1 cellular context compared by ENCODE assay signal in genomic region chr2:62920070-62920469, GRCh38.
A peak's percentile ranks its signal among the peaks of the same experiment; 100 is the strongest.
TF ChIP-seq lines count a peak whose summit lies in the region.

No MANE protein-coding gene starts in this region.

TF ChIP-seq in K562, 482 proteins besides CTCF, POLR2A, EP300 and RAD21 (continued from another document):
- TF ChIP-seq ZNF239 (CRISPR knock-in tag; IDR thresholded peaks at IDR 0.05) (no peak), TOE1 (IDR thresholded peaks at IDR 0.05; ENCODE audit: borderline replicate concordance) (no peak), TOE1 (CRISPR knock-in tag; IDR thresholded peaks at IDR 0.05; ENCODE audit: borderline replicate concordance, low read depth) (no peak), JUN (IDR thresholded peaks at IDR 0.05; ENCODE audit: borderline replicate concordance, low read depth, low read length) (0 out of 2 replicates have a peak, but pooled peaks have one; percentile 57), JUN (CRISPR knock-in tag; IDR thresholded peaks at IDR 0.05; ENCODE audit: borderline replicate concordance) (no peak), ZNF444 (CRISPR knock-in tag; IDR thresholded peaks at IDR 0.05) (no peak), SMARCA4 (IDR thresholded peaks at IDR 0.05) (peak; percentile 79), DPF2 (IDR thresholded peaks at IDR 0.05) (peak; percentile 93), TCF15 (CRISPR knock-in tag; IDR thresholded peaks at IDR 0.05) (no peak), DLX4 (CRISPR knock-in tag; IDR thresholded peaks at IDR 0.05) (no peak), GATAD2A (IDR thresholded peaks at IDR 0.05) (no peak), GABPA (tag; conservative IDR thresholded peaks at IDR 0.05; ENCODE audit: low read depth) (no peak)
- TF ChIP-seq, protein P1, sequence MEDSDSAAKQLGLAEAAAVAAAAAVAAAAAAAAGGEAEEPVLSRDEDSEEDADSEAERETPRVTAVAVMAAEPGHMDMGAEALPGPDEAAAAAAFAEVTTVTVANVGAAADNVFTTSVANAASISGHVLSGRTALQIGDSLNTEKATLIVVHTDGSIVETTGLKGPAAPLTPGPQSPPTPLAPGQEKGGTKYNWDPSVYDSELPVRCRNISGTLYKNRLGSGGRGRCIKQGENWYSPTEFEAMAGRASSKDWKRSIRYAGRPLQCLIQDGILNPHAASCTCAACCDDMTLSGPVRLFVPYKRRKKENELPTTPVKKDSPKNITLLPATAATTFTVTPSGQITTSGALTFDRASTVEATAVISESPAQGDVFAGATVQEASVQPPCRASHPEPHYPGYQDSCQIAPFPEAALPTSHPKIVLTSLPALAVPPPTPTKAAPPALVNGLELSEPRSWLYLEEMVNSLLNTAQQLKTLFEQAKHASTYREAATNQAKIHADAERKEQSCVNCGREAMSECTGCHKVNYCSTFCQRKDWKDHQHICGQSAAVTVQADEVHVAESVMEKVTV (CRISPR knock-in tag; IDR thresholded peaks at IDR 0.05) = no peak
- TF ChIP-seq, protein P2, sequence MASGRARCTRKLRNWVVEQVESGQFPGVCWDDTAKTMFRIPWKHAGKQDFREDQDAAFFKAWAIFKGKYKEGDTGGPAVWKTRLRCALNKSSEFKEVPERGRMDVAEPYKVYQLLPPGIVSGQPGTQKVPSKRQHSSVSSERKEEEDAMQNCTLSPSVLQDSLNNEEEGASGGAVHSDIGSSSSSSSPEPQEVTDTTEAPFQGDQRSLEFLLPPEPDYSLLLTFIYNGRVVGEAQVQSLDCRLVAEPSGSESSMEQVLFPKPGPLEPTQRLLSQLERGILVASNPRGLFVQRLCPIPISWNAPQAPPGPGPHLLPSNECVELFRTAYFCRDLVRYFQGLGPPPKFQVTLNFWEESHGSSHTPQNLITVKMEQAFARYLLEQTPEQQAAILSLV (tag; IDR thresholded peaks at IDR 0.05) = no peak
